Comparison of ENCODE assay signal across 1 cellular context in the genomic region with DNA sequence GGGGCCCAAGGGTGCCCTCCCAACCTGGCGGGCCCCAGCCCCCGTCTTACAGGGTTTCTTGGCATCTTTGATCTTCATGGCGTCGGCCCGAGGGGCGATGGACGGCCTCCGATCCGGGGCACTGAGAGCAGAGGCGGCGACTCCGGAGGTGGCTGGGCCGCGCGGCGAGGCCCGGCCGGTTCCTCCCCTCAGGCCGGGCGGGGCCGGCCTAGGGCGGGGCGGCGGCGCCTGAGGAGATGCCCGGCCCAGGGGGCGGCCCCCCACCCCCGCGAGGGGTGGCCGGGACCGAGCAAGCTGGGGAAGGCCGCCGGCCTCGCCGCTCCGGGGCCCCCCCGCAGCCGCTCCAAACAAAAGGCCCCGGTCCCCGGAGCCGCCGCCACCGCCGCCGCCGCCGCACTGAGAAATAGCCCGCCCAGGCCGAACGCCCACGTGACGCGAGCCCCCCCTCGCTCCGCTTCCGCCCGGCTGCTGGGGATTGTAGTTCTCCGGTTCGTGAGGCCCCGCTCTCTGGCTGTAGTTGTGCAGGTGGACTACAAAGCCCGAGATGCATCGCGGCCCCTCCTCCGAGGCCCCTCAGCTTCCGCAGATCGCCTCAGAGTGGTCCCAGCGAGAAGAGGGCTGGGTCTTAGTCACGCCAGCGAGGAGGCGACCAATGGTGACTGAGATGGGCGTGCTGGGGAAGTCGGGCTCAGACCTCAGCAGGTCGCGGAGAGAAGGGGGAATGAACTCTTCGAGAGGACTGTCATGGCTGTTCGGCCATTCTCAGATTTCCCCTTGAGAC.
TF ChIP-seq lines count a peak whose summit lies in the region.

A gene (minus strand): TSS at position 163 of the 781 bp plus-strand sequence. CDS start 85 bp downstream, at position 78.

TF ChIP-seq in K562, 482 proteins besides CTCF, POLR2A, EP300 and RAD21 (continued from another document and continues in another):
- TF ChIP-seq, protein P1, sequence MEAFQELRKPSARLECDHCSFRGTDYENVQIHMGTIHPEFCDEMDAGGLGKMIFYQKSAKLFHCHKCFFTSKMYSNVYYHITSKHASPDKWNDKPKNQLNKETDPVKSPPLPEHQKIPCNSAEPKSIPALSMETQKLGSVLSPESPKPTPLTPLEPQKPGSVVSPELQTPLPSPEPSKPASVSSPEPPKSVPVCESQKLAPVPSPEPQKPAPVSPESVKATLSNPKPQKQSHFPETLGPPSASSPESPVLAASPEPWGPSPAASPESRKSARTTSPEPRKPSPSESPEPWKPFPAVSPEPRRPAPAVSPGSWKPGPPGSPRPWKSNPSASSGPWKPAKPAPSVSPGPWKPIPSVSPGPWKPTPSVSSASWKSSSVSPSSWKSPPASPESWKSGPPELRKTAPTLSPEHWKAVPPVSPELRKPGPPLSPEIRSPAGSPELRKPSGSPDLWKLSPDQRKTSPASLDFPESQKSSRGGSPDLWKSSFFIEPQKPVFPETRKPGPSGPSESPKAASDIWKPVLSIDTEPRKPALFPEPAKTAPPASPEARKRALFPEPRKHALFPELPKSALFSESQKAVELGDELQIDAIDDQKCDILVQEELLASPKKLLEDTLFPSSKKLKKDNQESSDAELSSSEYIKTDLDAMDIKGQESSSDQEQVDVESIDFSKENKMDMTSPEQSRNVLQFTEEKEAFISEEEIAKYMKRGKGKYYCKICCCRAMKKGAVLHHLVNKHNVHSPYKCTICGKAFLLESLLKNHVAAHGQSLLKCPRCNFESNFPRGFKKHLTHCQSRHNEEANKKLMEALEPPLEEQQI (IDR thresholded peaks at IDR 0.05) = no peak
- TF ChIP-seq, protein P2, sequence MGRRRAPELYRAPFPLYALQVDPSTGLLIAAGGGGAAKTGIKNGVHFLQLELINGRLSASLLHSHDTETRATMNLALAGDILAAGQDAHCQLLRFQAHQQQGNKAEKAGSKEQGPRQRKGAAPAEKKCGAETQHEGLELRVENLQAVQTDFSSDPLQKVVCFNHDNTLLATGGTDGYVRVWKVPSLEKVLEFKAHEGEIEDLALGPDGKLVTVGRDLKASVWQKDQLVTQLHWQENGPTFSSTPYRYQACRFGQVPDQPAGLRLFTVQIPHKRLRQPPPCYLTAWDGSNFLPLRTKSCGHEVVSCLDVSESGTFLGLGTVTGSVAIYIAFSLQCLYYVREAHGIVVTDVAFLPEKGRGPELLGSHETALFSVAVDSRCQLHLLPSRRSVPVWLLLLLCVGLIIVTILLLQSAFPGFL (CRISPR knock-in tag; IDR thresholded peaks at IDR 0.05) = no peak
- TF ChIP-seq SLC30A9 (CRISPR knock-in tag; IDR thresholded peaks at IDR 0.05) = no peak
- TF ChIP-seq MTF1 (CRISPR knock-in tag; IDR thresholded peaks at IDR 0.05; ENCODE audit: borderline replicate concordance) = no peak
- TF ChIP-seq, protein P3, sequence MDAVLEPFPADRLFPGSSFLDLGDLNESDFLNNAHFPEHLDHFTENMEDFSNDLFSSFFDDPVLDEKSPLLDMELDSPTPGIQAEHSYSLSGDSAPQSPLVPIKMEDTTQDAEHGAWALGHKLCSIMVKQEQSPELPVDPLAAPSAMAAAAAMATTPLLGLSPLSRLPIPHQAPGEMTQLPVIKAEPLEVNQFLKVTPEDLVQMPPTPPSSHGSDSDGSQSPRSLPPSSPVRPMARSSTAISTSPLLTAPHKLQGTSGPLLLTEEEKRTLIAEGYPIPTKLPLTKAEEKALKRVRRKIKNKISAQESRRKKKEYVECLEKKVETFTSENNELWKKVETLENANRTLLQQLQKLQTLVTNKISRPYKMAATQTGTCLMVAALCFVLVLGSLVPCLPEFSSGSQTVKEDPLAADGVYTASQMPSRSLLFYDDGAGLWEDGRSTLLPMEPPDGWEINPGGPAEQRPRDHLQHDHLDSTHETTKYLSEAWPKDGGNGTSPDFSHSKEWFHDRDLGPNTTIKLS (IDR thresholded peaks at IDR 0.05; ENCODE audit: borderline replicate concordance, low read depth) = peak; percentile 88
- TF ChIP-seq SUPT5H (IDR thresholded peaks at IDR 0.05) = peak; percentile 95
- 0 out of 2 replicates have a peak, but pooled peaks have one; percentile 78 for TF ChIP-seq ZNF764 (CRISPR knock-in tag; IDR thresholded peaks at IDR 0.05; ENCODE audit: low read depth)
- no peak for TF ChIP-seq LEF1 (IDR thresholded peaks at IDR 0.05)
- peak; percentile 50 for TF ChIP-seq PHF20 (IDR thresholded peaks at IDR 0.05; ENCODE audit: partially characterized antibody)
- no peak for TF ChIP-seq PHF21A (IDR thresholded peaks at IDR 0.05; ENCODE audit: borderline replicate concordance, low read depth)
- no peak for TF ChIP-seq SIRT6 (IDR thresholded peaks at IDR 0.05; ENCODE audit: low read depth, low read length)
- peak; percentile 84 for TF ChIP-seq CREM (IDR thresholded peaks at IDR 0.05; ENCODE audit: low read depth)
- TF ChIP-seq, protein P4, sequence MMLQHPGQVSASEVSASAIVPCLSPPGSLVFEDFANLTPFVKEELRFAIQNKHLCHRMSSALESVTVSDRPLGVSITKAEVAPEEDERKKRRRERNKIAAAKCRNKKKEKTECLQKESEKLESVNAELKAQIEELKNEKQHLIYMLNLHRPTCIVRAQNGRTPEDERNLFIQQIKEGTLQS (IDR thresholded peaks at IDR 0.05) = no peak
- TF ChIP-seq, protein P4 (CRISPR knock-in tag; conservative IDR thresholded peaks at IDR 0.05) = no peak
- TF ChIP-seq, protein P5, sequence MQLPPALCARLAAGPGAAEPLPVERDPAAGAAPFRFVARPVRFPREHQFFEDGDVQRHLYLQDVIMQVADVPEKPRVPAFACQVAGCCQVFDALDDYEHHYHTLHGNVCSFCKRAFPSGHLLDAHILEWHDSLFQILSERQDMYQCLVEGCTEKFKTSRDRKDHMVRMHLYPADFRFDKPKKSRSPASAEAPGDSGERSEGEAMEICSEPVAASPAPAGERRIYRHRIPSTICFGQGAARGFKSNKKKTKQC (CRISPR knock-in tag; IDR thresholded peaks at IDR 0.05) = no peak
- TF ChIP-seq ZNF146 (CRISPR knock-in tag; IDR thresholded peaks at IDR 0.05; ENCODE audit: unreplicated experiment) = no peak
- peak in 1 of 2 experiments; percentile 30; a peak in 2 of 4 replicates for TF ChIP-seq SIN3A (IDR thresholded peaks at IDR 0.05; ENCODE audit: borderline replicate concordance in 2 of 2, control insufficient read depth in 1 of 2, low read depth in 2 of 2, low read length in 2 of 2)
- TF ChIP-seq, protein P6, sequence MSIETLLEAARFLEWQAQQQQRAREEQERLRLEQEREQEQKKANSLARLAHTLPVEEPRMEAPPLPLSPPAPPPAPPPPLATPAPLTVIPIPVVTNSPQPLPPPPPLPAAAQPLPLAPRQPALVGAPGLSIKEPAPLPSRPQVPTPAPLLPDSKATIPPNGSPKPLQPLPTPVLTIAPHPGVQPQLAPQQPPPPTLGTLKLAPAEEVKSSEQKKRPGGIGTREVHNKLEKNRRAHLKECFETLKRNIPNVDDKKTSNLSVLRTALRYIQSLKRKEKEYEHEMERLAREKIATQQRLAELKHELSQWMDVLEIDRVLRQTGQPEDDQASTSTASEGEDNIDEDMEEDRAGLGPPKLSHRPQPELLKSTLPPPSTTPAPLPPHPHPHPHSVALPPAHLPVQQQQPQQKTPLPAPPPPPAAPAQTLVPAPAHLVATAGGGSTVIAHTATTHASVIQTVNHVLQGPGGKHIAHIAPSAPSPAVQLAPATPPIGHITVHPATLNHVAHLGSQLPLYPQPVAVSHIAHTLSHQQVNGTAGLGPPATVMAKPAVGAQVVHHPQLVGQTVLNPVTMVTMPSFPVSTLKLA (conservative IDR thresholded peaks at IDR 0.05) = peak; percentile 60 to 87; a peak in 1 of 4 replicates
- TF ChIP-seq JUND (IDR thresholded peaks at IDR 0.05; ENCODE audit: borderline replicate concordance, low read depth, low read length) = peak; percentile 36
- peak; percentile 20; the same call in 1 of the 3 replicates for TF ChIP-seq JUND (tag; IDR thresholded peaks at IDR 0.05; ENCODE audit: borderline replicate concordance, low read depth, low read length)
- peak; percentile 3; the same call in 1 of the 2 replicates for TF ChIP-seq TCF7 (IDR thresholded peaks at IDR 0.05; ENCODE audit: borderline replicate concordance)
- TF ChIP-seq, protein P7, sequence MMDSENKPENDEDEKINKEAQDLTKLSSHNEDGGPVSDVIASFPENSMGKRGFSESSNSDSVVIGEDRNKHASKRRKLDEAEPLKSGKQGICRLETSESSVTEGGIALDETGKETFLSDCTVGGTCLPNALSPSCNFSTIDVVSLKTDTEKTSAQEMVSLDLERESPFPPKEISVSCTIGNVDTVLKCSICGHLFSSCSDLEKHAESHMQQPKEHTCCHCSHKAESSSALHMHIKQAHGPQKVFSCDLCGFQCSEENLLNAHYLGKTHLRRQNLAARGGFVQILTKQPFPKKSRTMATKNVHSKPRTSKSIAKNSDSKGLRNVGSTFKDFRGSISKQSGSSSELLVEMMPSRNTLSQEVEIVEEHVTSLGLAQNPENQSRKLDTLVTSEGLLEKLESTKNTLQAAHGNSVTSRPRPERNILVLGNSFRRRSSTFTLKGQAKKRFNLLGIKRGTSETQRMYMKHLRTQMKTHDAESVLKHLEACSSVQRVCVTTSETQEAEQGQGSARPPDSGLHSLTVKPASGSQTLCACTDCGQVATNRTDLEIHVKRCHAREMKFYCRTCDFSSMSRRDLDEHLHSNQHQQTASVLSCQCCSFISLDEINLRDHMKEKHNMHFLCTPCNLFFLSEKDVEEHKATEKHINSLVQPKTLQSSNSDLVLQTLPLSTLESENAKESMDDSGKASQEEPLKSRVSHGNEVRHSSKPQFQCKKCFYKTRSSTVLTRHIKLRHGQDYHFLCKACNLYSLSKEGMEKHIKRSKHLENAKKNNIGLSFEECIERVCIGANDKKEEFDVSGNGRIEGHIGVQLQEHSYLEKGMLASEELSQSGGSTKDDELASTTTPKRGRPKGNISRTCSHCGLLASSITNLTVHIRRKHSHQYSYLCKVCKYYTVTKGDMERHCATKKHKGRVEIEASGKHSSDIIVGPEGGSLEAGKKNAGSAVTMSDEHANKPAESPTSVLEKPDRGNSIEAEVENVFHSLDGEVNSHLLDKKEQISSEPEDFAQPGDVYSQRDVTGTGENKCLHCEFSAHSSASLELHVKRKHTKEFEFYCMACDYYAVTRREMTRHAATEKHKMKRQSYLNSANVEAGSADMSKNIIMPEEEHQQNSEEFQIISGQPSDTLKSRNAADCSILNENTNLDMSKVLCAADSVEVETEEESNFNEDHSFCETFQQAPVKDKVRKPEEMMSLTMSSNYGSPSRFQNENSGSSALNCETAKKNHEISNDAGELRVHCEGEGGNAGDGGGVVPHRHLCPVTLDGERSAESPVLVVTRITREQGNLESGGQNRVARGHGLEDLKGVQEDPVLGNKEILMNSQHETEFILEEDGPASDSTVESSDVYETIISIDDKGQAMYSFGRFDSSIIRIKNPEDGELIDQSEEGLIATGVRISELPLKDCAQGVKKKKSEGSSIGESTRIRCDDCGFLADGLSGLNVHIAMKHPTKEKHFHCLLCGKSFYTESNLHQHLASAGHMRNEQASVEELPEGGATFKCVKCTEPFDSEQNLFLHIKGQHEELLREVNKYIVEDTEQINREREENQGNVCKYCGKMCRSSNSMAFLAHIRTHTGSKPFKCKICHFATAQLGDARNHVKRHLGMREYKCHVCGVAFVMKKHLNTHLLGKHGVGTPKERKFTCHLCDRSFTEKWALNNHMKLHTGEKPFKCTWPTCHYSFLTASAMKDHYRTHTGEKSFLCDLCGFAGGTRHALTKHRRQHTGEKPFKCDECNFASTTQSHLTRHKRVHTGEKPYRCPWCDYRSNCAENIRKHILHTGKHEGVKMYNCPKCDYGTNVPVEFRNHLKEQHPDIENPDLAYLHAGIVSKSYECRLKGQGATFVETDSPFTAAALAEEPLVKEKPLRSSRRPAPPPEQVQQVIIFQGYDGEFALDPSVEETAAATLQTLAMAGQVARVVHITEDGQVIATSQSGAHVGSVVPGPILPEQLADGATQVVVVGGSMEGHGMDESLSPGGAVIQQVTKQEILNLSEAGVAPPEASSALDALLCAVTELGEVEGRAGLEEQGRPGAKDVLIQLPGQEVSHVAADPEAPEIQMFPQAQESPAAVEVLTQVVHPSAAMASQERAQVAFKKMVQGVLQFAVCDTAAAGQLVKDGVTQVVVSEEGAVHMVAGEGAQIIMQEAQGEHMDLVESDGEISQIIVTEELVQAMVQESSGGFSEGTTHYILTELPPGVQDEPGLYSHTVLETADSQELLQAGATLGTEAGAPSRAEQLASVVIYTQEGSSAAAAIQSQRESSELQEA (IDR thresholded peaks at IDR 0.05; ENCODE audit: low read depth) = no peak
- no peak for TF ChIP-seq ZNF830 (CRISPR knock-in tag; IDR thresholded peaks at IDR 0.05)
- no peak for TF ChIP-seq BCOR (IDR thresholded peaks at IDR 0.05)
- TF ChIP-seq MEIS2 (IDR thresholded peaks at IDR 0.05; ENCODE audit: partially characterized antibody) = no peak
- TF ChIP-seq, protein P8, sequence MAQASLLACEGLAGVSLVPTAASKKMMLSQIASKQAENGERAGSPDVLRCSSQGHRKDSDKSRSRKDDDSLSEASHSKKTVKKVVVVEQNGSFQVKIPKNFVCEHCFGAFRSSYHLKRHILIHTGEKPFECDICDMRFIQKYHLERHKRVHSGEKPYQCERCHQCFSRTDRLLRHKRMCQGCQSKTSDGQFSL (CRISPR knock-in tag; IDR thresholded peaks at IDR 0.05) = peak; percentile 98
- TF ChIP-seq, protein P8 (tag; IDR thresholded peaks at IDR 0.05) = peak in 1 of 2 experiments; percentile 96; a peak in 2 of 4 replicates
- no peak for TF ChIP-seq ARID2 (IDR thresholded peaks at IDR 0.05)
- TF ChIP-seq ZNF431 (CRISPR knock-in tag; IDR thresholded peaks at IDR 0.05) = no peak
- TF ChIP-seq ZNF77 (CRISPR knock-in tag; IDR thresholded peaks at IDR 0.05) = no peak
- no peak for TF ChIP-seq ZFPM2 (CRISPR knock-in tag; IDR thresholded peaks at IDR 0.05)
- TF ChIP-seq ETV5 (CRISPR knock-in tag; IDR thresholded peaks at IDR 0.05; ENCODE audit: low read depth) = peak; percentile 95
- peak; percentile 27; the same call in 1 of the 2 replicates for TF ChIP-seq MYC (IDR thresholded peaks at IDR 0.05; ENCODE audit: low read depth, low read length)
- no peak for TF ChIP-seq MYC (CRISPR knock-in tag; IDR thresholded peaks at IDR 0.05; ENCODE audit: borderline replicate concordance, low read depth)
- TF ChIP-seq STAG1 (CRISPR knock-in tag; IDR thresholded peaks at IDR 0.05; ENCODE audit: borderline replicate concordance) = no peak
- TF ChIP-seq NR4A1 (CRISPR knock-in tag; IDR thresholded peaks at IDR 0.05) = no peak
- no peak for TF ChIP-seq NR4A1 (tag; IDR thresholded peaks at IDR 0.05)
- TF ChIP-seq ZBTB8A (IDR thresholded peaks at IDR 0.05; ENCODE audit: partially characterized antibody) = no peak
- TF ChIP-seq MAFG (tag; conservative IDR thresholded peaks at IDR 0.05) = no peak
- TF ChIP-seq ERF (CRISPR knock-in tag; IDR thresholded peaks at IDR 0.05) = no peak
- TF ChIP-seq CAMTA2 (CRISPR knock-in tag; conservative IDR thresholded peaks at IDR 0.05) = no peak
- TF ChIP-seq NCOA2 (IDR thresholded peaks at IDR 0.05; ENCODE audit: partially characterized antibody in 2 of 2) = no peak
- no peak for TF ChIP-seq ZNF583 (CRISPR knock-in tag; IDR thresholded peaks at IDR 0.05)
- TF ChIP-seq COPS2 (conservative IDR thresholded peaks at IDR 0.05) = no peak
- no peak for TF ChIP-seq GTF2F1 (IDR thresholded peaks at IDR 0.05; ENCODE audit: low read depth, low read length)
- no peak for TF ChIP-seq XRCC3 (IDR thresholded peaks at IDR 0.05)
- TF ChIP-seq PHB (CRISPR knock-in tag; IDR thresholded peaks at IDR 0.05) = no peak
- no peak for TF ChIP-seq ZNF324 (CRISPR knock-in tag; IDR thresholded peaks at IDR 0.05)
